8 cellular contexts compared by ENCODE assay signal in genomic region chr1:89763649-89763986, GRCh38. TPM values are rescaled to one million over a fixed set of nuclear protein-coding genes. Genes with fewer than 3 reads are reported as not detected.
A peak's percentile ranks its signal among the peaks of the same experiment; 100 is the strongest.
DNase-seq lines count a peak whose midpoint lies in the region; ATAC-seq and TF ChIP-seq lines count a peak whose summit lies in the region.

No MANE protein-coding gene starts in this region.

- H3K27me3 Mint-ChIP-seq in activated T-cell treated with anti-CD3 and anti-CD28 coated beads, Interleukin-2, amount 50 U/mL, for 4 hours (ENCODE audit: low read depth), result no peaks in the 10 kb centered on the region

- H3K27ac ChIP-seq in brain microvascular endothelial cell, result no peak overlapping the region
- no peak overlapping the region for H3K27ac ChIP-seq in mesenchymal stem cell (ENCODE audit: low read length, poor library complexity, severe bottlenecking)
- H3K27ac ChIP-seq in tibial nerve, result peak overlapping the region in 3 of 4 donors; percentile 38 to 77 (median 52)

- peak overlapping the region in 1 of 2 experiments; percentile 5 for H3K18ac ChIP-seq in mesenchymal stem cell (ENCODE audit: low read depth in 1 of 2, low read length in 2 of 2)

- H3K4me3 Mint-ChIP-seq in activated T-cell treated with anti-CD3 and anti-CD28 coated beads, Interleukin-2, amount 50 U/mL, for 4 hours, result peak overlapping the region; percentile 80

- peaks cover 48% of the 10 kb centered on the region for H3K4me1 Mint-ChIP-seq in activated T-cell treated with anti-CD3 and anti-CD28 coated beads, Interleukin-2, amount 50 U/mL, for 4 hours (ENCODE audit: low read depth)

- WGBS in mesenchymal stem cell, result 62% methylated on average over 5 of the region's 5 CpGs
- 47 to 58% methylated on average over 5 of the region's 5 CpGs for WGBS in tibial nerve, 2 donors

- no peak overlapping the region for H2BK5ac ChIP-seq in mesenchymal stem cell (ENCODE audit: low read depth, low read length, poor library complexity, severe bottlenecking)

- H3K4me3 ChIP-seq in brain microvascular endothelial cell (ENCODE audit: low read depth, low read length), result peak overlapping the region; percentile 64
- H3K4me3 ChIP-seq in mesenchymal stem cell (ENCODE audit: insufficient read depth in 1 of 2, low read depth in 1 of 2, low read length in 2 of 2), result peak overlapping the region; percentile 41 to 88
- H3K4me3 ChIP-seq in tibial nerve, result peak overlapping the region in 3 of 4 donors; percentile 34 to 60 (median 55)

- in situ Hi-C loops in brain microvascular endothelial cell (cut with HindIII; ENCODE audit: low pct_ligation_motif_present, low sequenced_read_pairs), result no loop called here
- in situ Hi-C loops in KBM-7 (cut with MboI; ENCODE audit: low pct_unique_long_range_greater_than_20kb, low sequenced_read_pairs), result loop anchor here (10.0 to 25.0 kb wide), 2 partner anchors 129 to 251 kb away; partner anchors contain the start of genes LRRC8B and LRRC8C

- DNase-seq in activated T-cell treated with anti-CD3 and anti-CD28 coated beads, Interleukin-2, amount 50 U/mL, for 4 hours, result no peak
- no peak for DNase-seq in activated T-cell treated with anti-CD3 and anti-CD28 coated beads, Interleukin-2, amount 50 U/mL, for 48 hours
- DNase-seq in brain microvascular endothelial cell (no peak), mesenchymal stem cell (no peak), tibial nerve (ENCODE audit: low spot score in 2 of 2) (no peak), MV-4-11 (lab: John Stamatoyannopoulos, UW) (no peak), KBM-7 (no peak)

- H2BK15ac ChIP-seq in mesenchymal stem cell (ENCODE audit: low read depth, poor library complexity, severe bottlenecking), result no peak overlapping the region

- no peak for TF ChIP-seq POLR2A in tibial nerve (IDR thresholded peaks at IDR 0.05)

- no peaks in the 10 kb centered on the region for H3K27me3 ChIP-seq in brain microvascular endothelial cell (replicated peaks)
- peaks cover 0 to 4% of the 10 kb centered on the region in 2 experiments for H3K27me3 ChIP-seq in mesenchymal stem cell (ENCODE audit: control insufficient read depth in 1 of 2, insufficient read depth in 1 of 2, low read length in 2 of 2)
- no peaks in the 10 kb centered on the region for H3K27me3 ChIP-seq in tibial nerve

- no peak overlapping the region for H3K23ac ChIP-seq in mesenchymal stem cell (ENCODE audit: low read length in 2 of 2)

- peak overlapping the region; percentile 81 for H3K9ac ChIP-seq in mesenchymal stem cell (ENCODE audit: low read length)

- H3K79me1 ChIP-seq in mesenchymal stem cell (replicated peaks; ENCODE audit: low read length, poor library complexity, severe bottlenecking), result no peaks in the 10 kb centered on the region

- TF ChIP-seq CTCF in brain microvascular endothelial cell (IDR thresholded peaks at IDR 0.05; ENCODE audit: low read depth, low read length, missing control alignments) (no peak), tibial nerve (IDR thresholded peaks at IDR 0.05) (no peak)

- H3K36me3 ChIP-seq in brain microvascular endothelial cell (replicated peaks) (no peaks in the 10 kb centered on the region), mesenchymal stem cell (ENCODE audit: control insufficient read depth in 1 of 2, insufficient read depth in 2 of 2, low read depth in 1 of 2, low read length in 2 of 2) (no peaks in the 10 kb centered on the region), tibial nerve (no peaks in the 10 kb centered on the region)

- H2BK120ac ChIP-seq in mesenchymal stem cell (ENCODE audit: low read depth, low read length), result no peak overlapping the region

- peak overlapping the region; percentile 58 for H3K4me2 ChIP-seq in mesenchymal stem cell (ENCODE audit: low read length, poor library complexity, severe bottlenecking)

- peak overlapping the region in 1 of 2 experiments; percentile 4 for H3K14ac ChIP-seq in mesenchymal stem cell (ENCODE audit: low read length in 2 of 2)

- peak overlapping the region in 1 of 2 experiments; percentile 79 for H2BK12ac ChIP-seq in mesenchymal stem cell (ENCODE audit: low read length in 2 of 2)

- H2AK5ac ChIP-seq in mesenchymal stem cell (ENCODE audit: low read length, severe bottlenecking), result no peak overlapping the region

- peaks cover 3% of the 10 kb centered on the region for H3K36me3 Mint-ChIP-seq in activated T-cell treated with anti-CD3 and anti-CD28 coated beads, Interleukin-2, amount 50 U/mL, for 4 hours (ENCODE audit: insufficient read depth)

- no peak for ATAC-seq in activated T-cell treated with anti-CD3 and anti-CD28 coated beads, Interleukin-2, amount 50 U/mL, for 4 hours
- no peak for ATAC-seq in GM18498 (IDR thresholded peaks at IDR 0.05; ENCODE audit: unreplicated experiment)

- no peak overlapping the region for H4K8ac ChIP-seq in mesenchymal stem cell (ENCODE audit: low read length)

- H3K9me3 ChIP-seq in mesenchymal stem cell (ENCODE audit: control insufficient read depth, low read length), result no peaks in the 10 kb centered on the region
- no peaks in the 10 kb centered on the region for H3K9me3 ChIP-seq in tibial nerve

- H3K4me1 ChIP-seq in mesenchymal stem cell (ENCODE audit: control insufficient read depth, insufficient read depth, low read depth, low read length) (peaks cover 7% of the 10 kb centered on the region), tibial nerve (peaks cover 0 to 22% (median 5%) of the 10 kb centered on the region in 4 donors)

- no peaks in the 10 kb centered on the region for H3K9me3 Mint-ChIP-seq in activated T-cell treated with anti-CD3 and anti-CD28 coated beads, Interleukin-2, amount 50 U/mL, for 4 hours

- no peak for TF ChIP-seq EP300 in tibial nerve (IDR thresholded peaks at IDR 0.05)

- H3K4ac ChIP-seq in mesenchymal stem cell (ENCODE audit: low read depth in 1 of 2, low read length in 2 of 2), result no peak overlapping the region

- peak overlapping the region; percentile 7 for H2AFZ ChIP-seq in mesenchymal stem cell (ENCODE audit: low read depth, low read length)

- no peak overlapping the region for H4K91ac ChIP-seq in mesenchymal stem cell (ENCODE audit: low read length)

RNA-seq across cellular contexts. Expression of gene LRRC8D, which starts 57.2 kb away (rescaled TPM):
- total RNA-seq in activated T-cell treated with anti-CD3 and anti-CD28 coated beads, Interleukin-2, amount 50 U/mL, for 4 hours, result 10 to 100 TPM; 42.1 to 56.7 (median 48.0) TPM
- polyA plus RNA-seq in mesenchymal stem cell (2013, experiment 1 of 2), result 28.0 TPM
- 28.7 TPM for polyA plus RNA-seq in mesenchymal stem cell (2013, experiment 2 of 2)
- 10 to 100 TPM; 11.1 to 19.0 (median 15.3) TPM for total RNA-seq in tibial nerve

Comparison
In these comparisons a context has a peak if more than half of its experiments do, and no peak if none do; other contexts are left out.
1. H3K27ac ChIP-seq: peak in tibial nerve (3 of 4); none in brain microvascular endothelial cell (single experiment) and mesenchymal stem cell (single experiment).
2. Peak in every context shown above with its lines, with median percentiles within 50 percentile points of each other: H3K4me3 ChIP-seq.